23 cellular contexts compared by ENCODE assay signal in the genomic region with DNA sequence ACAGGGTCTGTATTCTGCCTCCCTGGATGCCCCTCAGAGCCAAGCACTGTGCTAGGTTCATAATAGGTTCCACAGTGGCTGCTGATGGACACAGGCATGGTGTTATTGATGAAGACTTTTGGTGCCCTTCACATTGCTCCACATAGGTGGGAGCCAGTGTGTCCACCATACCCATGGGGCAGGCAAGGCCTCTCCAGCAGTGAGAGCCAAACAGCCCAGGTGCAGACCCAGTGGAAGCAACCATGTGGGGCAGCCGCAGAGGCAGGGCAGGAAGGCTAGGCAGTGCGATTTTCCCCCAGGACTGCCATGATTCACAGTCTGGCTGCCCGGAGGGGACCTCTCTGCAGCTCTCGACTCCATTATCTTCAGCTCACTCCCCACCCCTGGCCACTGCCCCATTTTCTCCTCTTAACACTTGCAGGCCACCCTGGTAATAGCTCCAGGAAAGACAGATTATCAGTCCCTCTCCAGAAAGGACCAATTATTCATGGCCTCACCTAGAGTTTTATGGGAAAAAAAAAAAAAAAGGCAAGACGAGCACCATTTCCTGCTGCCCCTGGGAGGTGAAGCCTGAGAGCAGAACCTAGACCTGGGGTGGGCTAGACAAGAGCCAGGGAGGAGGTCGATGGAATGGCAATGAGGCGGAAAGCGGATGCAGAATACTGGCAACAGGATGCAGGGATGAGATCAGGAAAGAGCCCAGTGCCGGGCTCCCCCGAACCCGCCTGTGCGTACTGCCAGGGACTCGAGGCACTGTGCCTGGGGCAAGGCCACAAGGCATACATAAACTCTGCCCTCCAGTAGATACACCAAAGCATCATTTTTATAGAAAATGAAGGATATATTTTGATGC.
"Had no signal": no experiment of that assay in that cellular context is flagged by ENCODE, and none has a peak within 500 bp of the region (broad histone marks: within the 10 kb centered on the region; RNA-seq: fewer than 3 reads in every experiment).

No MANE protein-coding gene starts in this region.

- H3K27ac ChIP-seq: brain microvascular endothelial cell, coronary artery, foreskin keratinocyte, heart right ventricle, suprapubic skin, tibial artery had no signal

- H3K36me3 ChIP-seq: brain microvascular endothelial cell, heart right ventricle, suprapubic skin, tibial artery had no signal

- H3K27me3 ChIP-seq: brain microvascular endothelial cell, foreskin keratinocyte, heart right ventricle, suprapubic skin had no signal

- H3K9me3 ChIP-seq: heart right ventricle, suprapubic skin, tibial artery had no signal

- H3K27ac Mint-ChIP-seq: activated B cell treated with CpG ODN at 0.5 μM for 24 hours; activated CD8-positive, alpha-beta T cell treated with anti-CD3 and anti-CD28 coated beads for 36 hours; activated T-helper 17 cell treated with anti-CD3 and anti-CD28 coated beads, Interleukin-2, amount 50 U/mL, for 72 hours; stimulated activated naive B cell treated with anti-CD40 and anti-IgM and Interleukin-4, amounts not matched to agents 10 μg/mL and 1 μg/mL and 100 μg/mL, for 72 hours had no signal

- H3K4me1 Mint-ChIP-seq: activated B cell treated with CpG ODN at 0.5 μM for 24 hours; activated T-helper 17 cell treated with anti-CD3 and anti-CD28 coated beads, Interleukin-2, amount 50 U/mL, for 72 hours had no signal

- H3K4me3 Mint-ChIP-seq: activated B cell treated with CpG ODN at 0.5 μM for 24 hours; activated CD8-positive, alpha-beta T cell treated with anti-CD3 and anti-CD28 coated beads for 36 hours; activated T-cell treated with anti-CD3 and anti-CD28 coated beads, Interleukin-2, amount 50 U/mL, for 4 hours; activated T-helper 17 cell treated with anti-CD3 and anti-CD28 coated beads, Interleukin-2, amount 50 U/mL, for 72 hours; neural crest cell; stimulated activated naive B cell treated with anti-CD40 and anti-IgM and Interleukin-4, amounts not matched to agents 10 μg/mL and 1 μg/mL and 100 μg/mL, for 72 hours had no signal

- H3K9me3 Mint-ChIP-seq: activated B cell treated with CpG ODN at 0.5 μM for 24 hours; activated CD8-positive, alpha-beta T cell treated with anti-CD3 and anti-CD28 coated beads for 36 hours; activated T-cell treated with anti-CD3 and anti-CD28 coated beads, Interleukin-2, amount 50 U/mL, for 4 hours; activated T-helper 17 cell treated with anti-CD3 and anti-CD28 coated beads, Interleukin-2, amount 50 U/mL, for 72 hours had no signal

- ATAC-seq: activated CD8-positive, alpha-beta T cell treated with anti-CD3 and anti-CD28 coated beads for 36 hours; activated T-cell treated with anti-CD3 and anti-CD28 coated beads, Interleukin-2, amount 50 U/mL, for 4 hours; activated T-helper 17 cell treated with anti-CD3 and anti-CD28 coated beads, Interleukin-2, amount 50 U/mL, for 72 hours; esophagus mucosa; foreskin keratinocyte; heart right ventricle; left ventricle myocardium superior; right cardiac atrium; stimulated activated naive B cell treated with anti-CD40 and anti-IgM and Interleukin-4, amounts not matched to agents 10 μg/mL and 1 μg/mL and 100 μg/mL, for 72 hours had no signal

- H3K4me3 ChIP-seq: coronary artery, heart right ventricle, suprapubic skin, tibial artery had no signal

- H3K36me3 Mint-ChIP-seq: stimulated activated naive B cell treated with anti-CD40 and anti-IgM and Interleukin-4, amounts not matched to agents 10 μg/mL and 1 μg/mL and 100 μg/mL, for 72 hours had no signal

- DNase-seq: activated B cell treated with CpG ODN at 0.5 μM for 24 hours; activated CD4-positive, alpha-beta T cell treated with anti-CD3 and anti-CD28 coated beads, Interleukin-2, amount 50 U/mL, for 1 hour; activated CD8-positive, alpha-beta T cell treated with anti-CD3 and anti-CD28 coated beads for 36 hours; activated gamma-delta T cell treated with Interleukin-2 at 50 U/mL for 16 hours; activated naive CD4-positive, alpha-beta T cell treated with anti-CD3 and anti-CD28 coated beads, Interleukin-2, amount 50 U/mL, for 16 hours; activated T-cell treated with anti-CD3 and anti-CD28 coated beads, Interleukin-2, amount 50 U/mL, for 4 hours; amniotic stem cell; brain microvascular endothelial cell; foreskin keratinocyte; heart right ventricle; left ventricle myocardium superior; occipital lobe; right cardiac atrium; stimulated activated CD4-positive, alpha-beta T cell treated with anti-CD3 and anti-CD28 coated beads, Interleukin-15, amount 100 ng/mL, for 24 hours; stimulated activated CD4-positive, alpha-beta T cell treated with anti-CD3 and anti-CD28 coated beads, Interleukin-2, amount 100 ng/mL, for 24 hours; stimulated activated naive B cell treated with anti-CD40 and anti-IgM and Interleukin-4, amounts not matched to agents 10 μg/mL and 1 μg/mL and 100 μg/mL, for 72 hours; T-helper 2 cell; tibial artery had no signal
